In the genomic region with DNA sequence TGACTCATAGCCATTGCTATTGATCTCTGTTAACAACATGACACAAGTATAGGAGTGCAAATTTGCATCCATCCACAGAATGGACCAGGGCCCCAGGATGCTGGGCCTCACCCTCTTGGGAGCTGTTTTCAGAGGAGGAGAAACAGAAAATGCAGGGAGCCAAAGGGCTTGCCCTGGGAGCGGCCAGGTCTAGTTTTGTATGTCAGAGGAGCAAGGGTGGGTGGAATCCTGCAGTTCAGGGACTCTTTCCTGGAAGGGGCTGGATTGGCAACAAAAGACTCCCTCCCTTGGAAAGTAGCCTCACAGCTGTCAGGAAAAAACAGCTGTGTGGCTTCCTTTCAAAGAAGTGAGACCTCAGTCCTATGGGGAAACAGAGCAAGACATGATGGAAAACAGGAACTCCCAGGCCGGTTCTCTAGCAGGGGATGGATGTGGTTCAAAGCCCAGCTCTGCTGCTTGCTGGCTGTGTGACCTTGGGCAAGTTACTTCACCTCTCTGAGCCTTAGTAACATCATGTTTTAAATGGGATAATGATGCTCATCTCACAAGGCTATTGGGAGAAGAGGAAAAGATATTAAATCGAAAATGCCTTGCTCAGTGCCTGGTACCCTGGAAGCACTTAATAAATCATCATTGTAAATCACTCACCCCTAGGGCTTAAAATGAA, we compare ENCODE assay signal across 16 cellular contexts. TPM values are rescaled to one million over a fixed set of nuclear protein-coding genes. Genes with fewer than 3 reads are reported as not detected.
A peak's percentile ranks its signal among the peaks of the same experiment; 100 is the strongest.
DNase-seq lines count a peak whose midpoint lies in the region; ATAC-seq lines count a peak whose summit lies in the region.
"Had no signal": no experiment of that assay in that cellular context is flagged by ENCODE, and none has a peak within 500 bp of the region (broad histone marks: within the 10 kb centered on the region; RNA-seq: fewer than 3 reads in every experiment).

No MANE protein-coding gene starts in this region.

- H3K27me3 ChIP-seq in muscle layer of duodenum (ENCODE audit: low read depth, low read length) (no peaks in the 10 kb centered on the region), subcutaneous abdominal adipose tissue (ENCODE audit: control insufficient read depth in 5 of 5, insufficient read depth in 4 of 5, low read length in 5 of 5) (peaks cover 0 to 14% (median 5%) of the 10 kb centered on the region in 5 donors)

- H3K36me3 ChIP-seq in muscle layer of duodenum (ENCODE audit: control insufficient read depth in 1 of 2, insufficient read depth in 2 of 2, low read length in 2 of 2) (no peaks in the 10 kb centered on the region), subcutaneous abdominal adipose tissue (ENCODE audit: control insufficient read depth in 5 of 5, insufficient read depth in 5 of 5, low read length in 5 of 5) (no peaks in the 10 kb centered on the region)

- peak overlapping the region in 1 of 5 donors; percentile 46 for H3K9ac ChIP-seq in subcutaneous abdominal adipose tissue (ENCODE audit: low read length in 5 of 5)

- ATAC-seq in GM19463 (IDR thresholded peaks at IDR 0.05; ENCODE audit: unreplicated experiment) (no peak), HG03039 (IDR thresholded peaks at IDR 0.05; ENCODE audit: unreplicated experiment) (no peak)
- ATAC-seq: activated CD4-positive, alpha-beta T cell treated with anti-CD3 and anti-CD28 coated beads for 36 hours; activated T-cell treated with anti-CD3 and anti-CD28 coated beads, Interleukin-2, amount 50 U/mL, for 72 hours had no signal

- intact Hi-C loops in cardiac septum (cut with DNase I): loop anchor here (5.0 kb wide), 1 partner anchor 77 kb away; no protein-coding TSS in a partner anchor

- H3K4me3 ChIP-seq in muscle layer of duodenum (ENCODE audit: low read depth in 1 of 2, low read length in 2 of 2) (no peak overlapping the region), subcutaneous abdominal adipose tissue (ENCODE audit: low read depth in 1 of 5, low read length in 5 of 5) (no peak overlapping the region)

- peak overlapping the region; percentile 19 for H3K27ac ChIP-seq in muscle layer of duodenum (ENCODE audit: low read length)
- H3K27ac ChIP-seq in subcutaneous abdominal adipose tissue (ENCODE audit: low read depth, low read length): peak overlapping the region; percentile 69

- peak; percentile 18 for DNase-seq in activated CD8-positive, alpha-beta memory T cell treated with anti-CD3 and anti-CD28 coated beads, Interleukin-2, amount 50 U/mL, for 48 hours
- DNase-seq in cardiac septum (ENCODE audit: low spot score) (peak; percentile 80), NCI-H2171 (lab: John Stamatoyannopoulos, UW) (no peak), hypothalamus (lab: John Stamatoyannopoulos, UW) (no peak)
- DNase-seq: activated CD4-positive, alpha-beta T cell treated with anti-CD3 and anti-CD28 coated beads for 36 hours; activated T-cell treated with anti-CD3 and anti-CD28 coated beads, Interleukin-2, amount 50 U/mL, for 72 hours; amniotic stem cell; DND-41; Kasumi-1; NCI-H510A treated with DMSO at 0.1 percent for 48 hours; RPMI8226; T-helper 2 cell had no signal

- H3K9me3 ChIP-seq in muscle layer of duodenum (ENCODE audit: control insufficient read depth in 1 of 2, low read length in 2 of 2) (no peaks in the 10 kb centered on the region), subcutaneous abdominal adipose tissue (ENCODE audit: control insufficient read depth in 5 of 5, low read length in 5 of 5) (peaks cover 0 to 1% (median 0%) of the 10 kb centered on the region in 5 donors)

- H3K4me1 ChIP-seq in muscle layer of duodenum (ENCODE audit: control insufficient read depth in 1 of 2, insufficient read depth in 2 of 2, low read length in 2 of 2): no peaks in the 10 kb centered on the region
- peaks cover 0 to 36% (median 3%) of the 10 kb centered on the region in 5 donors for H3K4me1 ChIP-seq in subcutaneous abdominal adipose tissue (ENCODE audit: control insufficient read depth in 5 of 5, insufficient read depth in 5 of 5, low read length in 5 of 5)

RNA-seq across cellular contexts. Expression of gene SH3PXD2B, which starts 50.5 kb away (rescaled TPM):
- 5.1 TPM for total RNA-seq in cardiac septum

Comparison
In these comparisons a context has a peak if more than half of its experiments do, and no peak if none do; other contexts are left out.
1. DNase-seq: peak in activated CD8-positive, alpha-beta memory T cell treated with anti-CD3 and anti-CD28 coated beads, Interleukin-2, amount 50 U/mL, for 48 hours (single experiment) and cardiac septum (single experiment); none in NCI-H2171 (single experiment) and hypothalamus (0 of 51).